ENCODE assay signal across 17 cellular contexts in genomic region chr4:128424524-128425195, GRCh38.
DNase-seq lines count a peak whose midpoint lies in the region; ATAC-seq, FAIRE-seq and TF ChIP-seq lines count a peak whose summit lies in the region.
"Had no signal": no experiment of that assay in that cellular context is flagged by ENCODE, and none has a peak within 500 bp of the region (broad histone marks: within the 10 kb centered on the region; RNA-seq: fewer than 3 reads in every experiment).

No MANE protein-coding gene starts in this region.

- H3K27me3 ChIP-seq in astrocyte (ENCODE audit: insufficient read depth, low read length) (no peaks in the 10 kb centered on the region), gastroesophageal sphincter (no peaks in the 10 kb centered on the region), testis (no peaks in the 10 kb centered on the region)

- TF ChIP-seq CTCF in HFFc6 (IDR thresholded peaks at IDR 0.05) (no peak), astrocyte (IDR thresholded peaks at IDR 0.05; ENCODE audit: insufficient read depth, low read depth, low read length) (no peak), gastroesophageal sphincter (IDR thresholded peaks at IDR 0.05) (no peak), testis (IDR thresholded peaks at IDR 0.05) (no peak)

- no peaks in the 10 kb centered on the region for H3K36me3 ChIP-seq in astrocyte (ENCODE audit: insufficient read depth, low read length)
- no peaks in the 10 kb centered on the region for H3K36me3 ChIP-seq in gastroesophageal sphincter
- H3K36me3 ChIP-seq in testis (ENCODE audit: low read depth, missing control alignments) = no peaks in the 10 kb centered on the region

- peak; percentile 92 for ATAC-seq in gastroesophageal sphincter
- ATAC-seq: stimulated activated effector memory CD8-positive, alpha-beta T cell treated with anti-CD3 and anti-CD28 coated beads, Interleukin-12 subunit alpha, Interleukin-12 subunit beta, amount 100 ng/mL, for 72 hours had no signal

- DNase-seq in HFFc6 (peak; percentile 41), astrocyte (ENCODE audit: low read depth) (peak; percentile 35), testis (peak; percentile 32), head of caudate nucleus (no peak), NCI-H2029 (lab: John Stamatoyannopoulos, UW) (no peak)
- no peak for DNase-seq in stimulated activated CD4-positive, alpha-beta T cell treated with anti-CD3 and anti-CD28 coated beads, Interleukin-1b, Interleukin-23, amount 100 ng/mL, for 48 hours
- DNase-seq: activated CD8-positive, alpha-beta memory T cell treated with anti-CD3 and anti-CD28 coated beads for 24 hours; CD4-positive, CD25-positive, alpha-beta regulatory T cell; islet precursor cell; NCI-H2029 treated with DMSO at 0.1 percent for 48 hours; SIG-M5; stimulated activated CD4-positive, alpha-beta T cell treated with anti-CD3 and anti-CD28 coated beads, Interleukin-4, amount 100 ng/mL, for 24 hours had no signal

- H3K79me2 ChIP-seq in astrocyte (ENCODE audit: insufficient read depth, low read length) = no peaks in the 10 kb centered on the region

- no peaks in the 10 kb centered on the region for H4K20me1 ChIP-seq in astrocyte (ENCODE audit: insufficient read depth, low read length)

- no peak for TF ChIP-seq POLR2A in gastroesophageal sphincter (IDR thresholded peaks at IDR 0.05)
- no peak for TF ChIP-seq POLR2A in testis (IDR thresholded peaks at IDR 0.05)

- no peak for FAIRE-seq in astrocyte (lab: Jason Lieb, UNC)
- FAIRE-seq: TTC549 had no signal

- intact Hi-C loops in testis (cut with DNase I; ENCODE audit: low total_unique reads) = no loop called here
- intact Hi-C loops in head of caudate nucleus (cut with DNase I) = no loop called here

- H3K4me1 ChIP-seq in astrocyte (ENCODE audit: insufficient read depth, low read length) (no peaks in the 10 kb centered on the region), gastroesophageal sphincter (peaks cover 0 to 11% (median 6%) of the 10 kb centered on the region in 3 donors), testis (peaks cover 10% of the 10 kb centered on the region)

- WGBS in gastroesophageal sphincter (ENCODE audit: low coverage in 1 of 2), 2 donors = 27 to 42% methylated on average over 3 of the region's 3 CpGs
- 34 to 35% methylated on average over 3 of the region's 3 CpGs for WGBS in testis, 2 donors

- no peak for TF ChIP-seq EP300 in gastroesophageal sphincter (IDR thresholded peaks at IDR 0.05)

- H3K4me3 ChIP-seq in astrocyte (ENCODE audit: insufficient read depth, low read depth, low read length) (no peak overlapping the region), gastroesophageal sphincter (no peak overlapping the region), testis (no peak overlapping the region)

- H3K27ac ChIP-seq in astrocyte (ENCODE audit: low read depth, low read length) (no peak overlapping the region), gastroesophageal sphincter (peak overlapping the region; percentile 49 to 69 (median 63)), testis (peak overlapping the region; percentile 39 to 61)
- H3K27ac ChIP-seq: KMS-11 had no signal

- H3K4me2 ChIP-seq in astrocyte (ENCODE audit: low read length) = no peak overlapping the region
- H3K4me2 ChIP-seq: KMS-11 had no signal

- peaks cover 5% of the 10 kb centered on the region; the same call in 1 of the 2 replicates for H3K9me3 Mint-ChIP-seq in HFFc6
- H3K9me3 Mint-ChIP-seq in astrocyte (ENCODE audit: unreplicated experiment) = peaks cover 7% of the 10 kb centered on the region
- H3K9me3 Mint-ChIP-seq: central memory CD8-positive, alpha-beta T cell; stimulated activated effector memory CD8-positive, alpha-beta T cell treated with anti-CD3 and anti-CD28 coated beads, Interleukin-12 subunit alpha, Interleukin-12 subunit beta, amount 100 ng/mL, for 72 hours had no signal

- H3K27ac Mint-ChIP-seq in HFFc6 (no peak overlapping the region), astrocyte (ENCODE audit: unreplicated experiment) (peak overlapping the region; percentile 26)
- H3K27ac Mint-ChIP-seq: CD4-positive, CD25-positive, alpha-beta regulatory T cell; stimulated activated effector memory CD8-positive, alpha-beta T cell treated with anti-CD3 and anti-CD28 coated beads, Interleukin-12 subunit alpha, Interleukin-12 subunit beta, amount 100 ng/mL, for 72 hours had no signal

- H3K4me3 Mint-ChIP-seq in HFFc6 (no peak overlapping the region), astrocyte (ENCODE audit: unreplicated experiment) (no peak overlapping the region)
- H3K4me3 Mint-ChIP-seq: CD4-positive, CD25-positive, alpha-beta regulatory T cell; central memory CD8-positive, alpha-beta T cell; stimulated activated effector memory CD8-positive, alpha-beta T cell treated with anti-CD3 and anti-CD28 coated beads, Interleukin-12 subunit alpha, Interleukin-12 subunit beta, amount 100 ng/mL, for 72 hours had no signal

- H2AFZ ChIP-seq in astrocyte (ENCODE audit: low read depth, low read length) = no peak overlapping the region

- H3K27me3 Mint-ChIP-seq in HFFc6 (ENCODE audit: insufficient read depth) = no peaks in the 10 kb centered on the region
- H3K27me3 Mint-ChIP-seq in astrocyte (ENCODE audit: low read depth, unreplicated experiment) = no peaks in the 10 kb centered on the region
- H3K27me3 Mint-ChIP-seq: CD4-positive, CD25-positive, alpha-beta regulatory T cell had no signal

- no peak overlapping the region for H3K9ac ChIP-seq in astrocyte (ENCODE audit: low read length)
- H3K9ac ChIP-seq: KMS-11 had no signal

- H3K9me3 ChIP-seq in astrocyte (ENCODE audit: insufficient read depth, low read depth, low read length) = no peaks in the 10 kb centered on the region
- no peaks in the 10 kb centered on the region for H3K9me3 ChIP-seq in gastroesophageal sphincter
- no peaks in the 10 kb centered on the region for H3K9me3 ChIP-seq in testis

- H3K4me1 Mint-ChIP-seq in HFFc6 (ENCODE audit: low read depth) (peaks cover 50% of the 10 kb centered on the region), astrocyte (ENCODE audit: low read depth, unreplicated experiment) (peaks cover 27% of the 10 kb centered on the region)
- H3K4me1 Mint-ChIP-seq: CD4-positive, CD25-positive, alpha-beta regulatory T cell; central memory CD8-positive, alpha-beta T cell; stimulated activated effector memory CD8-positive, alpha-beta T cell treated with anti-CD3 and anti-CD28 coated beads, Interleukin-12 subunit alpha, Interleukin-12 subunit beta, amount 100 ng/mL, for 72 hours had no signal

- 0 out of 2 replicates have a peak, but pooled peaks cover 5% of the 10 kb centered on the region for H3K36me3 Mint-ChIP-seq in HFFc6 (ENCODE audit: low read depth)
- peaks cover 7% of the 10 kb centered on the region for H3K36me3 Mint-ChIP-seq in astrocyte (ENCODE audit: low read depth, unreplicated experiment)
- H3K36me3 Mint-ChIP-seq: stimulated activated effector memory CD8-positive, alpha-beta T cell treated with anti-CD3 and anti-CD28 coated beads, Interleukin-12 subunit alpha, Interleukin-12 subunit beta, amount 100 ng/mL, for 72 hours had no signal

Comparison
In these comparisons a context has a peak if more than half of its experiments do, and no peak if none do; other contexts are left out.
1. DNase-seq: peak in HFFc6 (single experiment), astrocyte (single experiment) and testis (single experiment); none in stimulated activated CD4-positive, alpha-beta T cell treated with anti-CD3 and anti-CD28 coated beads, Interleukin-1b, Interleukin-23, amount 100 ng/mL, for 48 hours (single experiment), head of caudate nucleus (0 of 42) and NCI-H2029 (single experiment).